15 cellular contexts compared by ENCODE assay signal in genomic region chr11:913043-913442, GRCh38. TPM values are rescaled to one million over a fixed set of nuclear protein-coding genes. Genes with fewer than 3 reads are reported as not detected.
DNase-seq lines count a peak whose midpoint lies in the region; ATAC-seq and TF ChIP-seq lines count a peak whose summit lies in the region.
"Had no signal": no experiment of that assay in that cellular context is flagged by ENCODE, and none has a peak within 500 bp of the region (broad histone marks: within the 10 kb centered on the region; RNA-seq: fewer than 3 reads in every experiment).

No MANE protein-coding gene starts in this region.

- TF ChIP-seq POLR2A in suprapubic skin (IDR thresholded peaks at IDR 0.05) (no peak), esophagus muscularis mucosa (IDR thresholded peaks at IDR 0.05; ENCODE audit: low read depth) (no peak)

- TF ChIP-seq CTCF in CD4-positive, alpha-beta T cell (IDR thresholded peaks at IDR 0.05): no peak
- TF ChIP-seq CTCF in nephron (IDR thresholded peaks at IDR 0.05; ENCODE audit: unreplicated experiment in 3 of 3): no peak
- no peak for TF ChIP-seq CTCF in suprapubic skin (IDR thresholded peaks at IDR 0.05)
- TF ChIP-seq CTCF in esophagus muscularis mucosa (IDR thresholded peaks at IDR 0.05): no peak

- H3K27ac ChIP-seq in CD4-positive, alpha-beta T cell (ENCODE audit: low read depth, low read length): no peak overlapping the region
- H3K27ac ChIP-seq in suprapubic skin (peak overlapping the region; percentile 11), esophagus muscularis mucosa (replicated peaks in 1 of 4) (no peak overlapping the region)

- no peak overlapping the region for H3K27ac Mint-ChIP-seq in CD4-positive, alpha-beta T cell
- H3K27ac Mint-ChIP-seq in T-cell (no peak overlapping the region), nephron (no peak overlapping the region)
- H3K27ac Mint-ChIP-seq: B cell; CD8-positive, alpha-beta memory T cell had no signal

- ATAC-seq in CD4-positive, alpha-beta T cell (ENCODE audit: poor library complexity): no peak
- ATAC-seq in T-cell (replicated peaks in 1 of 4): no peak
- ATAC-seq in stimulated activated naive CD8-positive, alpha-beta T cell treated with anti-CD3 and anti-CD28 coated beads, Interleukin-15, Interleukin-2, amounts not matched to agents 100 U/mL and 50 U/mL, for 24 hours: no peak

- 92% methylated on average over 4 of the region's 4 CpGs for WGBS in suprapubic skin
- 87% methylated on average over 4 of the region's 4 CpGs for WGBS in esophagus muscularis mucosa

- intact Hi-C loops in CD4-positive, alpha-beta T cell (cut with DNase I, micrococcal nuclease): no loop called here
- intact Hi-C loops in esophagus muscularis mucosa (cut with DNase I): no loop called here

- H3K27me3 ChIP-seq in CD4-positive, alpha-beta T cell (ENCODE audit: control insufficient read depth, insufficient read depth, low read length): no peaks in the 10 kb centered on the region
- H3K27me3 ChIP-seq in suprapubic skin (no peaks in the 10 kb centered on the region), esophagus muscularis mucosa (no peaks in the 10 kb centered on the region)

- H3K27me3 Mint-ChIP-seq in CD4-positive, alpha-beta T cell: no peaks in the 10 kb centered on the region
- H3K27me3 Mint-ChIP-seq in T-cell: no peaks in the 10 kb centered on the region
- H3K27me3 Mint-ChIP-seq in nephron (ENCODE audit: low read depth): no peaks in the 10 kb centered on the region
- H3K27me3 Mint-ChIP-seq: B cell; CD8-positive, alpha-beta memory T cell had no signal

- H3K4me3 ChIP-seq in suprapubic skin (no peak overlapping the region), esophagus muscularis mucosa (no peak overlapping the region)

- DNase-seq in CD4-positive, alpha-beta T cell: no peak
- DNase-seq in T-cell (no peak), suprapubic skin (ENCODE audit: low spot score in 2 of 2) (no peak), esophagus muscularis mucosa (ENCODE audit: extremely low spot score) (no peak)
- DNase-seq in stimulated activated CD4-positive, alpha-beta T cell treated with anti-CD3 and anti-CD28 coated beads, Interleukin-4, amount 100 ng/mL, for 4 hours: no peak
- no peak for DNase-seq in stimulated activated naive CD8-positive, alpha-beta T cell treated with anti-CD3 and anti-CD28 coated beads, Interleukin-15, Interleukin-2, amounts not matched to agents 100 U/mL and 50 U/mL, for 24 hours
- DNase-seq: C1 segment of cervical spinal cord; Caco-2; CD8-positive, alpha-beta memory T cell; DND-41; GDM1; GOT3; H9 had no signal

- no peaks in the 10 kb centered on the region for H3K36me3 Mint-ChIP-seq in CD4-positive, alpha-beta T cell (ENCODE audit: low read depth)
- H3K36me3 Mint-ChIP-seq in T-cell (no peaks in the 10 kb centered on the region), nephron (ENCODE audit: low read depth) (no peaks in the 10 kb centered on the region)

- no peaks in the 10 kb centered on the region for H3K36me3 ChIP-seq in suprapubic skin
- peaks cover 0 to 3% (median 2%) of the 10 kb centered on the region in 4 donors for H3K36me3 ChIP-seq in esophagus muscularis mucosa

- TF ChIP-seq EP300 in suprapubic skin (IDR thresholded peaks at IDR 0.05) (no peak), esophagus muscularis mucosa (IDR thresholded peaks at IDR 0.05) (no peak)

- POLR2A ChIA-PET in CD4-positive, alpha-beta T cell (lab: Charles Lee): no interaction called here
- POLR2A ChIA-PET in T-cell (lab: Charles Lee): no interaction called here

- H3K4me1 Mint-ChIP-seq in CD4-positive, alpha-beta T cell (ENCODE audit: low read depth): peaks cover 10% of the 10 kb centered on the region
- H3K4me1 Mint-ChIP-seq in T-cell (peaks cover 13 to 20% (median 18%) of the 10 kb centered on the region in 3 donors), nephron (peaks cover 5% of the 10 kb centered on the region)

- no peaks in the 10 kb centered on the region for H3K9me3 Mint-ChIP-seq in CD4-positive, alpha-beta T cell
- H3K9me3 Mint-ChIP-seq in T-cell (no peaks in the 10 kb centered on the region), nephron (no peaks in the 10 kb centered on the region)
- H3K9me3 Mint-ChIP-seq: CD8-positive, alpha-beta memory T cell; H9 had no signal

- CTCF ChIA-PET in CD4-positive, alpha-beta T cell (lab: Charles Lee): no interaction called here
- CTCF ChIA-PET in T-cell (lab: Charles Lee): no interaction called here

- no peaks in the 10 kb centered on the region for H3K9me3 ChIP-seq in CD4-positive, alpha-beta T cell (ENCODE audit: control insufficient read depth, low read length)
- no peaks in the 10 kb centered on the region for H3K9me3 ChIP-seq in suprapubic skin
- no peaks in the 10 kb centered on the region for H3K9me3 ChIP-seq in esophagus muscularis mucosa
- H3K9me3 ChIP-seq: Caco-2 had no signal

- H3K4me1 ChIP-seq in suprapubic skin (peaks cover 31% of the 10 kb centered on the region), esophagus muscularis mucosa (peaks cover 13 to 30% (median 25%) of the 10 kb centered on the region in 4 donors)

- H3K4me3 Mint-ChIP-seq in CD4-positive, alpha-beta T cell: peak overlapping the region; percentile 54
- peak overlapping the region; percentile 19 to 34 (median 31) for H3K4me3 Mint-ChIP-seq in T-cell
- H3K4me3 Mint-ChIP-seq in nephron: peak overlapping the region; percentile 50 to 73 (median 54)

RNA-seq across cellular contexts. Expression of gene CHID1, which starts 2.4 kb away (rescaled TPM):
- total RNA-seq in CD4-positive, alpha-beta T cell: 10 to 100 TPM; 17.1 to 22.8 TPM
- 10 to 100 TPM; 39.0 to 68.4 (median 51.2) TPM for total RNA-seq in T-cell
- total RNA-seq in suprapubic skin: 100 to 1,000 TPM in 1 of 4 donors, 10 to 100 TPM in 3; 46.5 to 111 (median 66.2) TPM
- total RNA-seq in esophagus muscularis mucosa: 10 to 100 TPM; 37.4 to 55.4 (median 47.2) TPM

RNA-seq across cellular contexts. Expression of gene AP2A2, which starts 12.6 kb away (rescaled TPM):
- 10 to 100 TPM; 45.9 to 46.6 TPM for total RNA-seq in CD4-positive, alpha-beta T cell
- total RNA-seq in T-cell: 10 to 100 TPM; 59.6 to 85.3 (median 70.8) TPM
- 100 to 1,000 TPM in 2 of 4 donors, 10 to 100 TPM in 2; 45.4 to 107 (median 76.8) TPM for total RNA-seq in suprapubic skin
- 10 to 100 TPM; 49.5 to 82.6 (median 72.2) TPM for total RNA-seq in esophagus muscularis mucosa
